ENCODE assay signal across 15 cellular contexts in genomic region chr17:36999475-36999874, GRCh38.
"Had no signal": no experiment of that assay in that cellular context is flagged by ENCODE, and none has a peak within 500 bp of the region (broad histone marks: within the 10 kb centered on the region; RNA-seq: fewer than 3 reads in every experiment).

No MANE protein-coding gene starts in this region.

- H3K27me3 ChIP-seq: esophagus squamous epithelium, right atrium auricular region, transverse colon had no signal

- H3K4me1 ChIP-seq: esophagus squamous epithelium, right atrium auricular region, transverse colon had no signal

- H3K27ac Mint-ChIP-seq: activated naive CD8-positive, alpha-beta T cell treated with anti-CD3 and anti-CD28 coated beads, Interleukin-2, amount 50 U/mL, for 24 hours; stimulated activated naive B cell treated with anti-CD40 and anti-IgM and Interleukin-4, amounts not matched to agents 10 μg/mL and 1 μg/mL and 100 μg/mL, for 72 hours had no signal

- H3K27me3 Mint-ChIP-seq: activated naive CD8-positive, alpha-beta T cell treated with anti-CD3 and anti-CD28 coated beads, Interleukin-2, amount 50 U/mL, for 24 hours; naive thymus-derived CD8-positive, alpha-beta T cell; stimulated activated naive B cell treated with anti-CD40 and anti-IgM and Interleukin-4, amounts not matched to agents 10 μg/mL and 1 μg/mL and 100 μg/mL, for 72 hours had no signal

- DNase-seq: activated CD4-positive, alpha-beta T cell treated with anti-CD3 and anti-CD28 coated beads, Interleukin-2, amount 50 U/mL, for 1 hour; activated gamma-delta T cell; activated naive CD8-positive, alpha-beta T cell treated with anti-CD3 and anti-CD28 coated beads, Interleukin-2, amount 50 U/mL, for 24 hours; activated T-cell treated with anti-CD3 and anti-CD28 coated beads, Interleukin-2, amount 50 U/mL, for 1 hour; esophagus squamous epithelium; foreskin fibroblast; glutamatergic neuron; left colon; mammary epithelial cell; naive thymus-derived CD8-positive, alpha-beta T cell; stimulated activated naive B cell treated with anti-CD40 and anti-IgM and Interleukin-4, amounts not matched to agents 10 μg/mL and 1 μg/mL and 100 μg/mL, for 72 hours; T-helper 2 cell; transverse colon had no signal

- H3K4me3 Mint-ChIP-seq: activated naive CD8-positive, alpha-beta T cell treated with anti-CD3 and anti-CD28 coated beads, Interleukin-2, amount 50 U/mL, for 24 hours; stimulated activated naive B cell treated with anti-CD40 and anti-IgM and Interleukin-4, amounts not matched to agents 10 μg/mL and 1 μg/mL and 100 μg/mL, for 72 hours had no signal

- H3K4me3 ChIP-seq: esophagus squamous epithelium, right atrium auricular region, skin epidermis, transverse colon had no signal

- ATAC-seq: activated naive CD8-positive, alpha-beta T cell treated with anti-CD3 and anti-CD28 coated beads, Interleukin-2, amount 50 U/mL, for 24 hours; left colon; naive thymus-derived CD8-positive, alpha-beta T cell; stimulated activated naive B cell treated with anti-CD40 and anti-IgM and Interleukin-4, amounts not matched to agents 10 μg/mL and 1 μg/mL and 100 μg/mL, for 72 hours had no signal

- H3K27ac ChIP-seq: esophagus squamous epithelium, right atrium auricular region, skin epidermis, transverse colon had no signal
